12 cellular contexts compared by ENCODE assay signal in genomic region chr3:72487946-72488735, GRCh38. TPM values are rescaled to one million over a fixed set of nuclear protein-coding genes. Genes with fewer than 3 reads are reported as not detected.
A peak's percentile ranks its signal among the peaks of the same experiment; 100 is the strongest.
DNase-seq lines count a peak whose midpoint lies in the region; ATAC-seq and TF ChIP-seq lines count a peak whose summit lies in the region.
"Had no signal": no experiment of that assay in that cellular context is flagged by ENCODE, and none has a peak within 500 bp of the region (broad histone marks: within the 10 kb centered on the region; RNA-seq: fewer than 3 reads in every experiment).

No MANE protein-coding gene starts in this region.

- no peak overlapping the region for H3K4ac ChIP-seq in H9 (ENCODE audit: low read depth, low read length)

- H3K27me3 Mint-ChIP-seq in H9 (ENCODE audit: low read depth) (peaks cover 8% of the 10 kb centered on the region), neural progenitor cell (ENCODE audit: insufficient read depth, low read depth) (peaks cover 7% of the 10 kb centered on the region)
- H3K27me3 Mint-ChIP-seq in activated naive CD8-positive, alpha-beta T cell treated with anti-CD3 and anti-CD28 coated beads, Interleukin-2, amount 50 U/mL, for 24 hours: no peaks in the 10 kb centered on the region

- H3K79me2 ChIP-seq in H9 (ENCODE audit: insufficient read depth, low read length) (no peaks in the 10 kb centered on the region), neural progenitor cell (ENCODE audit: low read depth) (no peaks in the 10 kb centered on the region)

- H4K20me1 ChIP-seq in H9 (ENCODE audit: control insufficient read depth, insufficient read depth, insufficient read length) (no peaks in the 10 kb centered on the region), neural progenitor cell (ENCODE audit: low read depth) (no peaks in the 10 kb centered on the region)

- H3K4me3 Mint-ChIP-seq in H9 (no peak overlapping the region; a peak in 1 of 5 replicates), neural progenitor cell (no peak overlapping the region)
- H3K4me3 Mint-ChIP-seq in activated naive CD8-positive, alpha-beta T cell treated with anti-CD3 and anti-CD28 coated beads, Interleukin-2, amount 50 U/mL, for 24 hours: no peak overlapping the region

- H3K79me1 ChIP-seq in H9 (ENCODE audit: insufficient read depth, low read depth, low read length, poor library complexity, severe bottlenecking): no peaks in the 10 kb centered on the region

- H3K4me1 Mint-ChIP-seq in H9: peaks cover 47% of the 10 kb centered on the region in 2 experiments
- peaks cover 55% of the 10 kb centered on the region for H3K4me1 Mint-ChIP-seq in activated naive CD8-positive, alpha-beta T cell treated with anti-CD3 and anti-CD28 coated beads, Interleukin-2, amount 50 U/mL, for 24 hours
- H3K4me1 Mint-ChIP-seq in neural progenitor cell: peaks cover 32% of the 10 kb centered on the region

- no peak overlapping the region for H2AK5ac ChIP-seq in H9 (ENCODE audit: insufficient read length, low read length)

- H3K18ac ChIP-seq in H9 (ENCODE audit: insufficient read length, low read depth, low read length): no peak overlapping the region

- H3K56ac ChIP-seq in H9 (ENCODE audit: insufficient read length, low read depth, low read length): no peak overlapping the region

- H3K9me3 Mint-ChIP-seq in H9 (peaks cover 0 to 3% of the 10 kb centered on the region in 2 experiments; a peak in 1 of 5 replicates), neural progenitor cell (no peaks in the 10 kb centered on the region)
- peaks cover 14% of the 10 kb centered on the region for H3K9me3 Mint-ChIP-seq in activated naive CD8-positive, alpha-beta T cell treated with anti-CD3 and anti-CD28 coated beads, Interleukin-2, amount 50 U/mL, for 24 hours

- H3K9me3 ChIP-seq in H9 (ENCODE audit: control insufficient read depth, low read depth, low read length) (no peaks in the 10 kb centered on the region), neural progenitor cell (ENCODE audit: low read depth) (no peaks in the 10 kb centered on the region)

- WGBS in H9 (ENCODE audit: extremely low coverage, insufficient read length, low lambda C conversion rate): no CpG with 5 or more reads among the region's 9 CpGs

- H3K4me3 ChIP-seq in neural progenitor cell: no peak overlapping the region

- H3K27me3 ChIP-seq in H9 (ENCODE audit: insufficient read depth, low read length): no peaks in the 10 kb centered on the region
- H3K27me3 ChIP-seq in neural progenitor cell: no peaks in the 10 kb centered on the region

- peak overlapping the region; percentile 21; the same call in 1 of the 2 replicates for H3K14ac ChIP-seq in H9 (ENCODE audit: insufficient read depth, low read length)

- H3K4me2 ChIP-seq in H9 (ENCODE audit: insufficient read depth, insufficient read length, low read length): peak overlapping the region; percentile 37
- no peak overlapping the region for H3K4me2 ChIP-seq in neural progenitor cell

- H3K23me2 ChIP-seq in H9 (ENCODE audit: insufficient read length, low read depth, low read length, poor library complexity, severe bottlenecking): no peaks in the 10 kb centered on the region

- H3K27ac Mint-ChIP-seq in H9 (peak overlapping the region in 1 of 3 experiments; percentile 16; a peak in 1 of 7 replicates), neural progenitor cell (peak overlapping the region; percentile 12)
- peak overlapping the region; percentile 84 for H3K27ac Mint-ChIP-seq in activated naive CD8-positive, alpha-beta T cell treated with anti-CD3 and anti-CD28 coated beads, Interleukin-2, amount 50 U/mL, for 24 hours
- H3K27ac Mint-ChIP-seq: IgD-negative memory B cell had no signal

- H3T11ph ChIP-seq in H9 (ENCODE audit: low read length): no peak overlapping the region

- TF ChIP-seq CTCF in H9 (conservative IDR thresholded peaks at IDR 0.05) (no peak), neural progenitor cell (IDR thresholded peaks at IDR 0.05) (no peak)

- H2AFZ ChIP-seq in H9 (ENCODE audit: low read length) (no peak overlapping the region), neural progenitor cell (replicated peaks) (no peak overlapping the region)

- no peak overlapping the region for H4K91ac ChIP-seq in H9 (ENCODE audit: insufficient read length, low read depth, low read length)

- H2BK120ac ChIP-seq in H9 (ENCODE audit: low read depth, low read length, poor library complexity, severe bottlenecking): no peak overlapping the region

- peak; percentile 33 for DNase-seq in DMS79 treated with DMSO at 0.1 percent for 48 hours (lab: John Stamatoyannopoulos, UW)
- no peak for DNase-seq in H9
- DNase-seq in activated naive CD8-positive, alpha-beta T cell treated with anti-CD3 and anti-CD28 coated beads, Interleukin-2, amount 50 U/mL, for 24 hours: no peak
- no peak for DNase-seq in neural progenitor cell (ENCODE audit: low spot score)
- no peak for DNase-seq in Ammon's horn (ENCODE audit: low spot score)
- DNase-seq: cortex of kidney, DMS53, NCI-H2227 treated with DMSO at 0.1 percent for 48 hours had no signal

- no peaks in the 10 kb centered on the region for H3K36me3 ChIP-seq in neural progenitor cell

- H2BK5ac ChIP-seq in H9 (ENCODE audit: insufficient read length, low read length): no peak overlapping the region

- peak overlapping the region; percentile 22 for H2BK12ac ChIP-seq in H9 (ENCODE audit: insufficient read length, low read depth, low read length)

- no peak overlapping the region for H2BK15ac ChIP-seq in H9 (ENCODE audit: low read depth, low read length)

- no peak for ATAC-seq in activated naive CD8-positive, alpha-beta T cell treated with anti-CD3 and anti-CD28 coated beads, Interleukin-2, amount 50 U/mL, for 24 hours
- ATAC-seq in HG02759 (IDR thresholded peaks at IDR 0.05; ENCODE audit: unreplicated experiment): no peak
- no peak for ATAC-seq in GM18907 (IDR thresholded peaks at IDR 0.05; ENCODE audit: unreplicated experiment)
- no peak for ATAC-seq in HG03108 (IDR thresholded peaks at IDR 0.05; ENCODE audit: unreplicated experiment)

- H3K36me3 Mint-ChIP-seq in H9 (ENCODE audit: insufficient read depth in 1 of 3, low read depth in 3 of 3) (no peaks in the 10 kb centered on the region), neural progenitor cell (no peaks in the 10 kb centered on the region)
- peaks cover 19% of the 10 kb centered on the region for H3K36me3 Mint-ChIP-seq in activated naive CD8-positive, alpha-beta T cell treated with anti-CD3 and anti-CD28 coated beads, Interleukin-2, amount 50 U/mL, for 24 hours (ENCODE audit: low read depth)
- H3K36me3 Mint-ChIP-seq: IgD-negative memory B cell had no signal

- H3K23ac ChIP-seq in H9 (ENCODE audit: insufficient read length, low read depth, low read length): no peak overlapping the region

- H3F3A ChIP-seq in neural progenitor cell (ENCODE audit: low read depth): no peaks in the 10 kb centered on the region

- peaks cover 10% of the 10 kb centered on the region for H3K4me1 ChIP-seq in H9 (ENCODE audit: insufficient read depth, low read length)
- no peaks in the 10 kb centered on the region for H3K4me1 ChIP-seq in neural progenitor cell

- no peak overlapping the region for H4K5ac ChIP-seq in H9 (ENCODE audit: insufficient read length, low read depth, low read length)

- H3K27ac ChIP-seq in H9 (ENCODE audit: insufficient read length, low read depth, low read length) (no peak overlapping the region), neural progenitor cell (no peak overlapping the region)

- H2BK20ac ChIP-seq in H9 (ENCODE audit: low read depth, low read length, poor library complexity, severe bottlenecking): no peak overlapping the region

- no peak overlapping the region for H3K9ac ChIP-seq in H9 (ENCODE audit: extremely low read depth, insufficient read length, low read length)
- H3K9ac ChIP-seq in neural progenitor cell: no peak overlapping the region

- H4K8ac ChIP-seq in H9 (replicated peaks; ENCODE audit: insufficient read length, low read depth, low read length): no peak overlapping the region

RNA-seq across cellular contexts. Expression of gene RYBP, which starts 41.7 kb away (rescaled TPM):
- total RNA-seq in H9 (2021): 18.8 and 19.7 TPM in 2 replicates
- 15.0 and 25.2 TPM in 2 replicates for total RNA-seq in neural progenitor cell (ENCODE audit: low replicate concordance)
